In the genomic region with DNA sequence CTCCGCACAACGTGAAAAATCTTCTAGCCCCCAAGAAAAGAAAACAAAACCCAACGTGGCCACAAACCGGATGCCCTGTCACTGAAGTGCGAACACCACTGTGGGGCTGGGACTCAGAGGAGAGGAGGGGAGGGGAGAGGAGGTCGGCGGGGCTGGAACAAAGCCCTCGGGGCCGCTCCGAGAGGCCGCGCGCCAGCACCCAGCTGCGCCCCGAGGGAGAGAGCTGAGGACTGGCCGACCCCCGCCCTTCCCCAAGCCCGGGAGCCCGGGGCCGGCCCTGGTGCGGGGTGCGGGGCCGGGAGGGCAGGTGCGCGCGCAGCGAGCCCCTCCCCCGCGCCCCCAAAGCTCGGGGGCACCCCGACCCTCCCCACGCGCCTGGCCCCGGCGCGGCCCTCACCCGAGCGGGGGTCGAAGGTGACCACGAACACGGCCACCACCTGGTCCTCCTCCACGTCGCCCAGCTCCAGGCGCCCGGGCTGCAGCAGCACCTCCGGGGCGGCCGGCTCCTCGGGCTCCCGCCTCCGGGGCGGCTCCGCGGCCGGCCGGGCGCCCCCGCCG, we compare ENCODE assay signal across 9 cellular contexts. TPM values are rescaled to one million over a fixed set of nuclear protein-coding genes. Genes with fewer than 3 reads are reported as not detected.
A peak's percentile ranks its signal among the peaks of the same experiment; 100 is the strongest.
DNase-seq lines count a peak whose midpoint lies in the region; ATAC-seq and TF ChIP-seq lines count a peak whose summit lies in the region.
"Had no signal": no experiment of that assay in that cellular context is flagged by ENCODE, and none has a peak within 500 bp of the region (broad histone marks: within the 10 kb centered on the region; RNA-seq: fewer than 3 reads in every experiment).

No MANE protein-coding gene starts in this region.

- DNase-seq in ELF-1 (ENCODE audit: low read depth, low spot score) (peak; percentile 25), UCSD-AML1 (lab: John Stamatoyannopoulos, UW; ENCODE audit: unreplicated experiment) (peak; percentile 19), breast epithelium (ENCODE audit: low spot score in 2 of 2) (no peak), kidney glomerular epithelial cell (lab: John Stamatoyannopoulos, UW) (peak; percentile 2), cerebellar nuclear complex (lab: John Stamatoyannopoulos, UW) (no peak)
- DNase-seq in stimulated activated CD4-positive, alpha-beta T cell treated with anti-CD3 and anti-CD28 coated beads, Interleukin-2, amount 100 ng/mL, for 24 hours = peak; percentile 63 to 69

- intact Hi-C loops in breast epithelium (cut with DNase I; ENCODE audit: low total_unique reads) = no loop called here

- H3K27ac ChIP-seq in HUES64 (ENCODE audit: low read depth, low read length) (no peak overlapping the region; the same call in 1 of the 2 replicates), breast epithelium (peak overlapping the region; percentile 86 to 92)

- H3K9ac ChIP-seq in HUES64 (ENCODE audit: low read depth, low read length) = peak overlapping the region; percentile 66

- no peaks in the 10 kb centered on the region for H3K36me3 ChIP-seq in HUES64 (ENCODE audit: insufficient read depth, low read length)
- no peaks in the 10 kb centered on the region for H3K36me3 ChIP-seq in breast epithelium

- under 1% methylated on average over 59 of the region's 59 CpGs for WGBS in HUES64

- no peaks in the 10 kb centered on the region for H3K9me3 ChIP-seq in HUES64 (ENCODE audit: insufficient read depth, low read depth, low read length)
- H3K9me3 ChIP-seq in breast epithelium = no peaks in the 10 kb centered on the region

- TF ChIP-seq POLR2A in breast epithelium (IDR thresholded peaks at IDR 0.05) = no peak

- H3K4me1 ChIP-seq in HUES64 (ENCODE audit: insufficient read depth, low read length) (peaks cover 33% of the 10 kb centered on the region), breast epithelium (peaks cover 0 to 3% of the 10 kb centered on the region in 2 donors)

- H3K4me3 ChIP-seq in HUES64 (ENCODE audit: low read length) = peak overlapping the region; percentile 78
- peak overlapping the region; percentile 84 to 97 (median 91) for H3K4me3 ChIP-seq in breast epithelium

- ATAC-seq in GM21447 (IDR thresholded peaks at IDR 0.05; ENCODE audit: unreplicated experiment) = peak; percentile 83

- H3K27me3 ChIP-seq in HUES64 (ENCODE audit: insufficient read depth, low read length) (peaks cover 29% of the 10 kb centered on the region), breast epithelium (no peaks in the 10 kb centered on the region)

- TF ChIP-seq CTCF in breast epithelium (IDR thresholded peaks at IDR 0.05) = no peak

RNA-seq across cellular contexts. Expression of gene DENND11, which starts 0.4 kb away (rescaled TPM):
- polyA plus RNA-seq in HUES64 (2013, experiment 1 of 2) = 13.4 TPM
- 14.1 TPM for polyA plus RNA-seq in HUES64 (2013, experiment 2 of 2)
- total RNA-seq in breast epithelium = 10 to 100 TPM; 14.1 to 49.2 (median 32.1) TPM

RNA-seq across cellular contexts. Expression of gene WEE2, which starts 6.6 kb away (rescaled TPM):
- not detected for polyA plus RNA-seq in HUES64 (2013, experiment 1 of 2)
- polyA plus RNA-seq in HUES64 (2013, experiment 2 of 2) = not detected
- not detected for total RNA-seq in breast epithelium
- total RNA-seq: pulmonary artery endothelial cell had no signal

RNA-seq across cellular contexts. Expression of gene SSBP1, which starts 36.6 kb away (rescaled TPM):
- 250 TPM for polyA plus RNA-seq in HUES64 (2013, experiment 1 of 2)
- polyA plus RNA-seq in HUES64 (2013, experiment 2 of 2) = 255 TPM
- 100 to 1,000 TPM in 2 of 3 donors, 10 to 100 TPM in 1; 93.4 to 114 (median 112) TPM for total RNA-seq in breast epithelium

Comparison
In these comparisons a context has a peak if more than half of its experiments do, and no peak if none do; other contexts are left out.
1. DNase-seq: peak in ELF-1 (single experiment), UCSD-AML1 (single experiment), kidney glomerular epithelial cell (single experiment) and stimulated activated CD4-positive, alpha-beta T cell treated with anti-CD3 and anti-CD28 coated beads, Interleukin-2, amount 100 ng/mL, for 24 hours (2 of 2); none in breast epithelium (0 of 2) and cerebellar nuclear complex (0 of 2).